ENCODE assay signal across 8 cellular contexts in genomic region chr14:91119556-91120311, GRCh38. TPM values are rescaled to one million over a fixed set of nuclear protein-coding genes. Genes with fewer than 3 reads are reported as not detected.
DNase-seq lines count a peak whose midpoint lies in the region; ATAC-seq and TF ChIP-seq lines count a peak whose summit lies in the region.

No MANE protein-coding gene starts in this region.

- peaks cover 51% of the 10 kb centered on the region for H3K36me3 Mint-ChIP-seq in activated naive CD8-positive, alpha-beta T cell treated with anti-CD3 and anti-CD28 coated beads, Interleukin-2, amount 50 U/mL, for 24 hours (ENCODE audit: low read depth)

- TF ChIP-seq POLR2A in vagina (IDR thresholded peaks at IDR 0.05) = no peak

- no peak overlapping the region for H3K4me3 ChIP-seq in right atrium auricular region
- no peak overlapping the region for H3K4me3 ChIP-seq in hepatocyte
- H3K4me3 ChIP-seq in vagina = no peak overlapping the region
- H3K4me3 ChIP-seq in MM.1S (ENCODE audit: low read length) = no peak overlapping the region

- WGBS in hepatocyte (ENCODE audit: low lambda C conversion rate, missing lambda C conversion rate) = 84% methylated on average over 8 of the region's 8 CpGs

- H3K36me3 ChIP-seq in right atrium auricular region = no peaks in the 10 kb centered on the region
- H3K36me3 ChIP-seq in hepatocyte (replicated peaks; ENCODE audit: insufficient read depth, low read depth) = no peaks in the 10 kb centered on the region
- H3K36me3 ChIP-seq in vagina = no peaks in the 10 kb centered on the region
- no peaks in the 10 kb centered on the region for H3K36me3 ChIP-seq in MM.1S (replicated peaks; ENCODE audit: insufficient read depth, low read length)

- H3K27ac ChIP-seq in right atrium auricular region (peak overlapping the region; percentile 40 to 96), hepatocyte (peak overlapping the region; percentile 45), vagina (peak overlapping the region; percentile 52), MM.1S (ENCODE audit: low read length) (no peak overlapping the region)

- H3K9ac ChIP-seq in MM.1S (ENCODE audit: low read length) = no peak overlapping the region

- H3K79me2 ChIP-seq in hepatocyte = peaks cover 71% of the 10 kb centered on the region
- H3K79me2 ChIP-seq in MM.1S (ENCODE audit: low read length) = peaks cover 81% of the 10 kb centered on the region

- H2AFZ ChIP-seq in hepatocyte = no peak overlapping the region
- no peak overlapping the region for H2AFZ ChIP-seq in MM.1S (ENCODE audit: low read length)

- peaks cover 64% of the 10 kb centered on the region for H3K4me1 Mint-ChIP-seq in activated naive CD8-positive, alpha-beta T cell treated with anti-CD3 and anti-CD28 coated beads, Interleukin-2, amount 50 U/mL, for 24 hours

- peaks cover 3% of the 10 kb centered on the region; the same call in 1 of the 2 replicates for H3F3A ChIP-seq in MM.1S (ENCODE audit: insufficient read depth, low read length)

- H4K20me1 ChIP-seq in hepatocyte (ENCODE audit: insufficient read depth, poor library complexity, severe bottlenecking) (no peaks in the 10 kb centered on the region), MM.1S (ENCODE audit: insufficient read depth, low read length) (no peaks in the 10 kb centered on the region)

- intact Hi-C loops in left ventricle myocardium superior (cut with micrococcal nuclease) = no loop called here
- intact Hi-C loops in vagina (cut with DNase I) = loop anchor here (5.0 kb wide), 1 partner anchor 52 kb away; no protein-coding TSS in a partner anchor

- no peaks in the 10 kb centered on the region for H3K9me3 ChIP-seq in right atrium auricular region
- no peaks in the 10 kb centered on the region for H3K9me3 ChIP-seq in hepatocyte (ENCODE audit: low read depth)
- H3K9me3 ChIP-seq in vagina = no peaks in the 10 kb centered on the region
- no peaks in the 10 kb centered on the region for H3K9me3 ChIP-seq in MM.1S (replicated peaks; ENCODE audit: insufficient read depth, low read length)

- peaks cover 8% of the 10 kb centered on the region for H3K9me3 Mint-ChIP-seq in activated naive CD8-positive, alpha-beta T cell treated with anti-CD3 and anti-CD28 coated beads, Interleukin-2, amount 50 U/mL, for 24 hours

- TF ChIP-seq CTCF in right atrium auricular region (IDR thresholded peaks at IDR 0.05) = no peak
- no peak for TF ChIP-seq CTCF in hepatocyte (IDR thresholded peaks at IDR 0.05; ENCODE audit: poor library complexity)
- TF ChIP-seq CTCF in vagina (IDR thresholded peaks at IDR 0.05) = no peak
- TF ChIP-seq CTCF in MM.1S (IDR thresholded peaks at IDR 0.05; ENCODE audit: low read length) = no peak

- peak overlapping the region; percentile 49 for H3K27ac Mint-ChIP-seq in activated naive CD8-positive, alpha-beta T cell treated with anti-CD3 and anti-CD28 coated beads, Interleukin-2, amount 50 U/mL, for 24 hours

- H3K4me3 Mint-ChIP-seq in activated naive CD8-positive, alpha-beta T cell treated with anti-CD3 and anti-CD28 coated beads, Interleukin-2, amount 50 U/mL, for 24 hours = no peak overlapping the region

- H3K4me1 ChIP-seq in right atrium auricular region (peaks cover 0 to 70% of the 10 kb centered on the region in 2 donors), hepatocyte (ENCODE audit: insufficient read depth) (peaks cover 44% of the 10 kb centered on the region), vagina (peaks cover 77% of the 10 kb centered on the region), MM.1S (ENCODE audit: low read length) (0 out of 2 replicates have a peak, but pooled peaks cover 3% of the 10 kb centered on the region)

- H3K4me2 ChIP-seq in hepatocyte (no peak overlapping the region), MM.1S (ENCODE audit: low read depth, low read length) (no peak overlapping the region)

- H3K27me3 Mint-ChIP-seq in activated naive CD8-positive, alpha-beta T cell treated with anti-CD3 and anti-CD28 coated beads, Interleukin-2, amount 50 U/mL, for 24 hours = no peaks in the 10 kb centered on the region

- no peaks in the 10 kb centered on the region for H3K27me3 ChIP-seq in right atrium auricular region
- no peaks in the 10 kb centered on the region for H3K27me3 ChIP-seq in hepatocyte
- no peaks in the 10 kb centered on the region for H3K27me3 ChIP-seq in vagina
- no peaks in the 10 kb centered on the region for H3K27me3 ChIP-seq in MM.1S (replicated peaks; ENCODE audit: insufficient read depth, low read length)

- DNase-seq in right atrium auricular region (ENCODE audit: low spot score) (peak; percentile 59), left ventricle myocardium superior (no peak), hepatocyte (ENCODE audit: low spot score) (no peak), vagina (ENCODE audit: extremely low spot score in 2 of 2) (no peak), MM.1S (no peak), T1000 (lab: John Stamatoyannopoulos, UW) (no peak)
- no peak for DNase-seq in activated naive CD8-positive, alpha-beta T cell treated with anti-CD3 and anti-CD28 coated beads, Interleukin-2, amount 50 U/mL, for 24 hours

- H3K9me2 ChIP-seq in hepatocyte (replicated peaks; ENCODE audit: insufficient read depth) (no peaks in the 10 kb centered on the region), MM.1S (replicated peaks; ENCODE audit: insufficient read depth, low read length) (no peaks in the 10 kb centered on the region)

- no peak for ATAC-seq in left ventricle myocardium superior
- no peak for ATAC-seq in activated naive CD8-positive, alpha-beta T cell treated with anti-CD3 and anti-CD28 coated beads, Interleukin-2, amount 50 U/mL, for 24 hours
- no peak for ATAC-seq in GM21737 (IDR thresholded peaks at IDR 0.05; ENCODE audit: unreplicated experiment)

RNA-seq across cellular contexts. Expression of gene DGLUCY, which starts 5.9 kb away (rescaled TPM):
- total RNA-seq in right atrium auricular region (100 to 1,000 TPM in 1 of 2 donors, 10 to 100 TPM in 1; 81.8 to 136 TPM), left ventricle myocardium superior (254 TPM), hepatocyte (41.0 and 51.3 TPM in 2 replicates), vagina (57.0 TPM)
- polyA plus RNA-seq in hepatocyte = 34.3 and 44.8 TPM in 2 replicates

RNA-seq across cellular contexts. Expression of gene RPS6KA5, which starts 59.3 kb away (rescaled TPM):
- 1 to 10 TPM; 5.3 to 9.6 TPM for total RNA-seq in right atrium auricular region
- total RNA-seq in left ventricle myocardium superior = 11.9 TPM
- total RNA-seq in hepatocyte = 6.3 and 6.7 TPM in 2 replicates
- 3.0 and 4.8 TPM in 2 replicates for polyA plus RNA-seq in hepatocyte
- total RNA-seq in vagina = 5.2 TPM
